Comparison of ENCODE assay signal across 8 cellular contexts in genomic region chr19:39411006-39411831, GRCh38.
DNase-seq lines count a peak whose midpoint lies in the region; ATAC-seq and TF ChIP-seq lines count a peak whose summit lies in the region.

No MANE protein-coding gene starts in this region.

- peaks cover 32% of the 10 kb centered on the region for H3K4me1 ChIP-seq in HAP-1

- H3K4me1 Mint-ChIP-seq in nephron progenitor cell = peaks cover 68% of the 10 kb centered on the region

- H3K27ac ChIP-seq in SU-DHL-6 (ENCODE audit: low read depth, low read length) = peak overlapping the region; percentile 98

- H3K9me2 ChIP-seq in SU-DHL-6 (replicated peaks; ENCODE audit: insufficient read depth, low read length) = no peaks in the 10 kb centered on the region

- H3K27me3 ChIP-seq in HAP-1 (ENCODE audit: low read depth) (no peaks in the 10 kb centered on the region), SU-DHL-6 (ENCODE audit: low read length) (no peaks in the 10 kb centered on the region)

- H3K4me2 ChIP-seq in SU-DHL-6 (ENCODE audit: low read depth, low read length, poor library complexity, severe bottlenecking) = peak overlapping the region; percentile 97

- in situ Hi-C loops in HAP-1 (cut with MboI; ENCODE audit: low sequenced_read_pairs) = loop anchor here (10.0 kb wide), 1 partner anchor 296 kb away; no protein-coding TSS in a partner anchor

- H3F3A ChIP-seq in SU-DHL-6 (ENCODE audit: insufficient read depth) = peaks cover 46% of the 10 kb centered on the region

- H4K20me1 ChIP-seq in SU-DHL-6 (ENCODE audit: low read depth, low read length) = no peaks in the 10 kb centered on the region

- H2AFZ ChIP-seq in SU-DHL-6 (ENCODE audit: low read depth, low read length, severe bottlenecking) = no peak overlapping the region

- H3K36me3 Mint-ChIP-seq in nephron progenitor cell (ENCODE audit: low read depth) = peaks cover 5% of the 10 kb centered on the region

- TF ChIP-seq CTCF in SU-DHL-6 (IDR thresholded peaks at IDR 0.05; ENCODE audit: insufficient read depth, low read length, poor library complexity, severe bottlenecking) (no peak), epithelial cell of esophagus (IDR thresholded peaks at IDR 0.05; ENCODE audit: insufficient read depth, low read depth, low read length, missing control alignments) (no peak), nephron progenitor cell (IDR thresholded peaks at IDR 0.05) (no peak), GM10266 (IDR thresholded peaks at IDR 0.05; ENCODE audit: control insufficient read depth, insufficient read depth, low read depth, missing control alignments) (no peak)

- peak overlapping the region; percentile 98 for H3K4me3 Mint-ChIP-seq in nephron progenitor cell

- peaks cover 8% of the 10 kb centered on the region for H3K27me3 Mint-ChIP-seq in nephron progenitor cell (ENCODE audit: low read depth, poor library complexity)

- H3K9me3 Mint-ChIP-seq in nephron progenitor cell = no peaks in the 10 kb centered on the region

- no peaks in the 10 kb centered on the region for H3K9me3 ChIP-seq in HAP-1
- no peaks in the 10 kb centered on the region for H3K9me3 ChIP-seq in SU-DHL-6 (ENCODE audit: insufficient read depth, low read length)

- peaks cover 14% of the 10 kb centered on the region for H3K36me3 ChIP-seq in HAP-1 (replicated peaks)
- H3K36me3 ChIP-seq in SU-DHL-6 (ENCODE audit: low read length) = no peaks in the 10 kb centered on the region

- peaks cover 29% of the 10 kb centered on the region for H3K79me2 ChIP-seq in SU-DHL-6 (ENCODE audit: insufficient read depth, low read length)

- DNase-seq in HAP-1 (ENCODE audit: low spot score in 2 of 2) (no peak), epithelial cell of esophagus (ENCODE audit: low read depth) (peak; percentile 55), nephron progenitor cell (no peak), GM10266 (ENCODE audit: extremely low spot score) (no peak), 8988T (no peak), NCI-H748 treated with DMSO at 0.1 percent for 48 hours (lab: John Stamatoyannopoulos, UW) (no peak)

- peak overlapping the region; percentile 37 for H3K27ac Mint-ChIP-seq in nephron progenitor cell

- peak overlapping the region; percentile 98 for H3K4me3 ChIP-seq in HAP-1
- H3K4me3 ChIP-seq in SU-DHL-6 (ENCODE audit: insufficient read depth, low read length, poor library complexity, severe bottlenecking) = peak overlapping the region; percentile 41
- peak overlapping the region; percentile 41 for H3K4me3 ChIP-seq in epithelial cell of esophagus (ENCODE audit: low read length)

- peak overlapping the region; percentile 94 for H3K9ac ChIP-seq in SU-DHL-6 (ENCODE audit: low read length)

- ATAC-seq in GM18867 (IDR thresholded peaks at IDR 0.05; ENCODE audit: unreplicated experiment) = no peak

Comparison
In these comparisons a context has a peak if more than half of its experiments do, and no peak if none do; other contexts are left out.
1. H3K4me3 ChIP-seq: peak in every context shown above with its lines; median percentile 98 in HAP-1; 41 in SU-DHL-6; 41 in epithelial cell of esophagus.